ENCODE assay signal across 8 cellular contexts in genomic region chr20:45798935-45799642, GRCh38. TPM values are rescaled to one million over a fixed set of nuclear protein-coding genes. Genes with fewer than 3 reads are reported as not detected.
A peak's percentile ranks its signal among the peaks of the same experiment; 100 is the strongest.
DNase-seq lines count a peak whose midpoint lies in the region; ATAC-seq and TF ChIP-seq lines count a peak whose summit lies in the region.

No MANE protein-coding gene starts in this region.

- H3K9ac ChIP-seq in IMR-90 (ENCODE audit: low read depth, low read length) = no peak overlapping the region
- no peak overlapping the region for H3K9ac ChIP-seq in OCI-LY3 (ENCODE audit: low read length)
- H3K9ac ChIP-seq in neural cell (ENCODE audit: low read length) = no peak overlapping the region

- TF ChIP-seq POLR2A in IMR-90 (IDR thresholded peaks at IDR 0.05; ENCODE audit: low read depth, low read length) (no peak), esophagus muscularis mucosa (IDR thresholded peaks at IDR 0.05; ENCODE audit: low read depth) (no peak)

- H3K9me2 ChIP-seq in neural cell (ENCODE audit: insufficient read depth, low read length) = no peaks in the 10 kb centered on the region

- no peak overlapping the region for H3K27ac ChIP-seq in IMR-90 (ENCODE audit: insufficient read depth, low read length)
- no peak overlapping the region for H3K27ac ChIP-seq in OCI-LY3 (ENCODE audit: low read length)
- H3K27ac ChIP-seq in esophagus muscularis mucosa (replicated peaks in 1 of 4) = peak overlapping the region in 3 of 4 donors; percentile 9 to 30 (median 12)
- no peak overlapping the region for H3K27ac ChIP-seq in neural cell (ENCODE audit: low read length)

- H3K36me3 ChIP-seq in IMR-90 (ENCODE audit: control insufficient read depth, insufficient read depth, low read length) = peaks cover 46% of the 10 kb centered on the region
- H3K36me3 ChIP-seq in OCI-LY3 (replicated peaks; ENCODE audit: low read depth, low read length) = peaks cover 47% of the 10 kb centered on the region
- H3K36me3 ChIP-seq in esophagus muscularis mucosa = peaks cover 53 to 65% (median 64%) of the 10 kb centered on the region in 4 donors
- no peaks in the 10 kb centered on the region for H3K36me3 ChIP-seq in neural cell (ENCODE audit: insufficient read depth, low read length)

- no peak overlapping the region for H3K4me3 Mint-ChIP-seq in type B pancreatic cell

- peaks cover 18% of the 10 kb centered on the region for H3K36me3 Mint-ChIP-seq in type B pancreatic cell

- TF ChIP-seq EP300 in esophagus muscularis mucosa (IDR thresholded peaks at IDR 0.05) = no peak
- no peak for TF ChIP-seq EP300 in neural cell (conservative IDR thresholded peaks at IDR 0.05; ENCODE audit: poor library complexity, severe bottlenecking)

- no peak overlapping the region for H4K8ac ChIP-seq in IMR-90 (ENCODE audit: low read depth in 2 of 2, low read length in 2 of 2)

- peak; percentile 99 for ATAC-seq in IMR-90 (ENCODE audit: low read depth)
- ATAC-seq in GM19455 (IDR thresholded peaks at IDR 0.05; ENCODE audit: unreplicated experiment) = no peak

- H2BK15ac ChIP-seq in IMR-90 (ENCODE audit: low read depth, low read length) = no peak overlapping the region

- H2BK120ac ChIP-seq in IMR-90 (ENCODE audit: low read depth, low read length) = no peak overlapping the region

- 70% methylated on average over 2 of the region's 4 CpGs; no CpG with 5 or more reads in 1 of the 2 experiments for WGBS in IMR-90 (ENCODE audit: extremely low coverage in 2 of 2, insufficient read length in 1 of 2), 2 experiments
- WGBS in esophagus muscularis mucosa = 27% methylated on average over 4 of the region's 4 CpGs

- intact Hi-C loops in IMR-90 (cut with micrococcal nuclease) (loop anchor here (1.0 kb wide), 2 partner anchors 136 to 164 kb away; no protein-coding TSS in a partner anchor), esophagus muscularis mucosa (cut with DNase I) (loop anchor here (10.0 kb wide), 1 partner anchor 136 kb away; the partner anchor contains the start of gene PCIF1)

- no peak overlapping the region for H2BK5ac ChIP-seq in IMR-90 (ENCODE audit: low read depth, low read length, poor library complexity, severe bottlenecking)

- H3K79me1 ChIP-seq in IMR-90 (ENCODE audit: low read depth in 1 of 2, low read length in 2 of 2) = peaks cover 12 to 17% of the 10 kb centered on the region in 2 experiments

- TF ChIP-seq CTCF in IMR-90 (conservative IDR thresholded peaks at IDR 0.05; ENCODE audit: low read depth, low read length) = peak; percentile 73
- TF ChIP-seq CTCF in OCI-LY3 (IDR thresholded peaks at IDR 0.05; ENCODE audit: low read depth, low read length) = peak; percentile 92
- TF ChIP-seq CTCF in esophagus muscularis mucosa (IDR thresholded peaks at IDR 0.05) = peak; percentile 65 to 76 (median 69)
- peak; percentile 69 for TF ChIP-seq CTCF in neural cell (IDR thresholded peaks at IDR 0.05; ENCODE audit: poor library complexity, severe bottlenecking)
- TF ChIP-seq CTCF in type B pancreatic cell (conservative IDR thresholded peaks at IDR 0.05) = peak; percentile 77

- H3K9me1 ChIP-seq in IMR-90 (ENCODE audit: insufficient read depth, low read length) = no peaks in the 10 kb centered on the region

- no peak overlapping the region for H4K5ac ChIP-seq in IMR-90 (ENCODE audit: low read depth, low read length)

- no TSS peak for BruUV-seq in IMR-90 (replicated peaks; lab: Mats Ljungman, UMichigan)

- no peak overlapping the region for H2BK20ac ChIP-seq in IMR-90 (ENCODE audit: low read depth, low read length)

- H3K4me3 ChIP-seq in IMR-90 (ENCODE audit: insufficient read depth, low read depth, low read length) = no peak overlapping the region
- H3K4me3 ChIP-seq in OCI-LY3 (ENCODE audit: low read length) = no peak overlapping the region
- no peak overlapping the region for H3K4me3 ChIP-seq in esophagus muscularis mucosa
- H3K4me3 ChIP-seq in neural cell (ENCODE audit: low read length) = no peak overlapping the region

- H4K20me1 ChIP-seq in IMR-90 (ENCODE audit: insufficient read depth, low read length) = peaks cover 2% of the 10 kb centered on the region; the same call in 1 of the 2 replicates
- H4K20me1 ChIP-seq in OCI-LY3 (ENCODE audit: insufficient read depth, low read length) = peaks cover 3% of the 10 kb centered on the region; the same call in 1 of the 2 replicates
- no peaks in the 10 kb centered on the region for H4K20me1 ChIP-seq in neural cell (ENCODE audit: insufficient read depth)

- H3K18ac ChIP-seq in IMR-90 (ENCODE audit: low read depth, low read length) = no peak overlapping the region

- no peak overlapping the region for H3K4ac ChIP-seq in IMR-90 (ENCODE audit: low read depth, low read length)

- dilution Hi-C loops in IMR-90 (cut with HindIII; ENCODE audit: low sequenced_read_pairs, unreplicated experiment) = no loop called here

- no peaks in the 10 kb centered on the region for H3K27me3 Mint-ChIP-seq in type B pancreatic cell

- H3K23ac ChIP-seq in IMR-90 (ENCODE audit: low read depth, low read length) = no peak overlapping the region

- no peak overlapping the region for H3K4me2 ChIP-seq in IMR-90 (ENCODE audit: low read depth, low read length)
- H3K4me2 ChIP-seq in OCI-LY3 (ENCODE audit: low read length) = no peak overlapping the region
- no peak overlapping the region for H3K4me2 ChIP-seq in neural cell (ENCODE audit: low read length)

- H3K27ac Mint-ChIP-seq in type B pancreatic cell = peak overlapping the region; percentile 4

- H3K79me2 ChIP-seq in OCI-LY3 (ENCODE audit: low read length) (no peaks in the 10 kb centered on the region), neural cell (replicated peaks; ENCODE audit: insufficient read depth, low read length) (no peaks in the 10 kb centered on the region)

- H3K56ac ChIP-seq in IMR-90 (ENCODE audit: extremely low read depth, insufficient read depth, low read length) = no peak overlapping the region

- H2AK9ac ChIP-seq in IMR-90 (replicated peaks; ENCODE audit: low read depth, low read length, poor library complexity) = no peak overlapping the region

- DNase-seq in DMS114 treated with DMSO at 0.1 percent for 48 hours (lab: John Stamatoyannopoulos, UW; ENCODE audit: unreplicated experiment) (peak; percentile 15), IMR-90 (peak; percentile 42), esophagus muscularis mucosa (ENCODE audit: extremely low spot score) (no peak), type B pancreatic cell (ENCODE audit: extremely low spot score, unreplicated experiment) (no peak)
- DNase-seq in activated CD8-positive, alpha-beta memory T cell treated with anti-CD3 and anti-CD28 coated beads, Interleukin-2, amount 50 U/mL, for 48 hours = peak; percentile 67

- peak; percentile 70 for TF ChIP-seq RAD21 in IMR-90 (IDR thresholded peaks at IDR 0.05; ENCODE audit: low read length)
- peak; percentile 66 for TF ChIP-seq RAD21 in neural cell (conservative IDR thresholded peaks at IDR 0.05)

- H3K4me1 Mint-ChIP-seq in type B pancreatic cell (ENCODE audit: unreplicated experiment) = no peaks in the 10 kb centered on the region

- H4K91ac ChIP-seq in IMR-90 (ENCODE audit: insufficient read depth, low read depth, low read length) = no peak overlapping the region

- H3K27me3 ChIP-seq in IMR-90 (ENCODE audit: control insufficient read depth, insufficient read depth, low read length) = no peaks in the 10 kb centered on the region
- H3K27me3 ChIP-seq in OCI-LY3 (ENCODE audit: low read depth, low read length) = no peaks in the 10 kb centered on the region
- no peaks in the 10 kb centered on the region for H3K27me3 ChIP-seq in esophagus muscularis mucosa
- no peaks in the 10 kb centered on the region for H3K27me3 ChIP-seq in neural cell (ENCODE audit: insufficient read depth, low read depth, low read length)

- H3K14ac ChIP-seq in IMR-90 (replicated peaks; ENCODE audit: low read depth, low read length) = no peak overlapping the region

- POLR2A ChIA-PET in IMR-90 (lab: Charles Lee; ENCODE audit: unreplicated experiment) = no interaction called here

- H2AK5ac ChIP-seq in IMR-90 (ENCODE audit: low read depth, low read length) = no peak overlapping the region

- H3K4me1 ChIP-seq in IMR-90 (ENCODE audit: control insufficient read depth, insufficient read depth, low read length) (no peaks in the 10 kb centered on the region), OCI-LY3 (ENCODE audit: low read length) (0 out of 2 replicates have a peak, but pooled peaks cover 4% of the 10 kb centered on the region), esophagus muscularis mucosa (peaks cover 0 to 12% (median 9%) of the 10 kb centered on the region in 4 donors)

- H3K9me3 ChIP-seq in IMR-90 (ENCODE audit: control insufficient read depth, insufficient read depth, low read length) = no peaks in the 10 kb centered on the region
- no peaks in the 10 kb centered on the region for H3K9me3 ChIP-seq in OCI-LY3 (ENCODE audit: insufficient read depth, low read length)
- H3K9me3 ChIP-seq in esophagus muscularis mucosa = no peaks in the 10 kb centered on the region
- H3K9me3 ChIP-seq in neural cell (ENCODE audit: low read length) = no peaks in the 10 kb centered on the region

- CTCF ChIA-PET in IMR-90 (lab: Yijun Ruan, JAX) = interaction anchor here (0.6 to 1.6 kb wide), 7 partner anchors 8 to 231 kb away, joined by 3 to 4 read pairs (median 3); partner anchors contain the start of genes PCIF1 and UBE2C

- no peaks in the 10 kb centered on the region for H3K9me3 Mint-ChIP-seq in type B pancreatic cell

- no peaks in the 10 kb centered on the region for H3F3A ChIP-seq in neural cell (ENCODE audit: insufficient read depth, low read length, poor library complexity, severe bottlenecking)

- in situ Hi-C loops in IMR-90 (cut with MboI; ENCODE audit: low sequenced_read_pairs) = loop anchor here (25.0 kb wide), 3 partner anchors 762 to 1862 kb away; partner anchors contain the start of gene TTPAL

- H2AFZ ChIP-seq in IMR-90 (replicated peaks; ENCODE audit: low read length, poor library complexity) = no peak overlapping the region
- H2AFZ ChIP-seq in OCI-LY3 (ENCODE audit: low read depth, low read length) = no peak overlapping the region
- no peak overlapping the region for H2AFZ ChIP-seq in neural cell (ENCODE audit: low read depth, low read length)

RNA-seq across cellular contexts. Expression of gene DNTTIP1, which starts 7.3 kb away (rescaled TPM):
- total RNA-seq in IMR-90 (2012; rRNA removed) = 17.8 and 19.4 TPM in 2 replicates
- polyA plus RNA-seq in IMR-90 (2012; rRNA removed) = 51.0 and 53.7 TPM in 2 replicates
- polyA plus RNA-seq in IMR-90 (2012; cell fraction: cytosol; rRNA removed) = 54.6 and 56.6 TPM in 2 replicates
- polyA plus RNA-seq in IMR-90 (2012; cell fraction: nucleus; rRNA removed; ENCODE audit: low replicate concordance) = 25.1 and 42.2 TPM in 2 replicates
- 10 to 100 TPM; 28.2 to 35.9 (median 30.6) TPM for total RNA-seq in esophagus muscularis mucosa
- 35.9 and 43.8 TPM in 2 replicates for polyA plus RNA-seq in neural cell
- polyA minus RNA-seq in neural cell = 19.3 and 20.5 TPM in 2 replicates
- 26.5 and 32.9 TPM in 2 replicates for total RNA-seq in type B pancreatic cell (ENCODE audit: low replicate concordance)

RNA-seq across cellular contexts. Expression of gene WFDC3, which starts 7.4 kb away (rescaled TPM):
- 0.18 TPM in 1 of 2 replicates, not detected in the other for total RNA-seq in IMR-90 (2012; rRNA removed)
- polyA plus RNA-seq in IMR-90 (2012; rRNA removed) = 0.87 and 1.4 TPM in 2 replicates
- 0.52 and 2.9 TPM in 2 replicates for polyA plus RNA-seq in IMR-90 (2012; cell fraction: cytosol; rRNA removed)
- polyA plus RNA-seq in IMR-90 (2012; cell fraction: nucleus; rRNA removed; ENCODE audit: low replicate concordance) = 0.23 and 1.6 TPM in 2 replicates
- 1 to 10 TPM in 2 of 4 donors, under 1 TPM in 1, not detected in 1; 0.80 to 3.3 (median 3.2) TPM for total RNA-seq in esophagus muscularis mucosa
- polyA plus RNA-seq in neural cell = not detected in 2 replicates
- not detected in 2 replicates for polyA minus RNA-seq in neural cell
- not detected in 2 replicates for total RNA-seq in type B pancreatic cell (ENCODE audit: low replicate concordance)

RNA-seq across cellular contexts. Expression of gene UBE2C, which starts 13.4 kb away (rescaled TPM):
- total RNA-seq in IMR-90 (2012; rRNA removed) = 43.4 and 43.6 TPM in 2 replicates
- 120 and 124 TPM in 2 replicates for polyA plus RNA-seq in IMR-90 (2012; rRNA removed)
- 90.8 and 151 TPM in 2 replicates for polyA plus RNA-seq in IMR-90 (2012; cell fraction: cytosol; rRNA removed)
- polyA plus RNA-seq in IMR-90 (2012; cell fraction: nucleus; rRNA removed; ENCODE audit: low replicate concordance) = 24.4 and 32.9 TPM in 2 replicates
- total RNA-seq in esophagus muscularis mucosa = 1 to 10 TPM in 1 of 4 donors, under 1 TPM in 2, not detected in 1; 0.83 to 2.7 (median 0.91) TPM
- polyA plus RNA-seq in neural cell = 2.5 and 4.9 TPM in 2 replicates
- polyA minus RNA-seq in neural cell = 1.7 TPM in 2 replicates
- 46.4 and 136 TPM in 2 replicates for total RNA-seq in type B pancreatic cell (ENCODE audit: low replicate concordance)

RNA-seq across cellular contexts. Expression of gene TNNC2, which starts 28.0 kb away (rescaled TPM):
- 0.28 TPM in 1 of 2 replicates, not detected in the other for total RNA-seq in IMR-90 (2012; rRNA removed)
- 0.46 and 0.53 TPM in 2 replicates for polyA plus RNA-seq in IMR-90 (2012; rRNA removed)
- 0.31 and 0.44 TPM in 2 replicates for polyA plus RNA-seq in IMR-90 (2012; cell fraction: cytosol; rRNA removed)
- 1.8 and 4.5 TPM in 2 replicates for polyA plus RNA-seq in IMR-90 (2012; cell fraction: nucleus; rRNA removed; ENCODE audit: low replicate concordance)
- total RNA-seq in esophagus muscularis mucosa = 1 to 10 TPM in 3 of 4 donors, under 1 TPM in 1; 0.46 to 3.1 (median 1.8) TPM
- polyA plus RNA-seq in neural cell = 3.8 TPM in 1 of 2 replicates, not detected in the other
- polyA minus RNA-seq in neural cell = not detected in 2 replicates
- 2.1 TPM in 1 of 2 replicates, not detected in the other for total RNA-seq in type B pancreatic cell (ENCODE audit: low replicate concordance)

RNA-seq across cellular contexts. Expression of gene SNX21, which starts 34.5 kb away (rescaled TPM):
- 10.0 and 11.1 TPM in 2 replicates for total RNA-seq in IMR-90 (2012; rRNA removed)
- 17.9 and 19.2 TPM in 2 replicates for polyA plus RNA-seq in IMR-90 (2012; rRNA removed)
- polyA plus RNA-seq in IMR-90 (2012; cell fraction: cytosol; rRNA removed) = 29.5 and 31.6 TPM in 2 replicates
- 25.5 and 46.9 TPM in 2 replicates for polyA plus RNA-seq in IMR-90 (2012; cell fraction: nucleus; rRNA removed; ENCODE audit: low replicate concordance)
- 10 to 100 TPM; 54.0 to 78.5 (median 63.5) TPM for total RNA-seq in esophagus muscularis mucosa
- 7.2 and 14.8 TPM in 2 replicates for polyA plus RNA-seq in neural cell
- polyA minus RNA-seq in neural cell = 12.4 and 12.7 TPM in 2 replicates
- 12.2 and 16.4 TPM in 2 replicates for total RNA-seq in type B pancreatic cell (ENCODE audit: low replicate concordance)

Comparison
In these comparisons a context has a peak if more than half of its experiments do, and no peak if none do; other contexts are left out.
1. DNase-seq: peak in DMS114 treated with DMSO at 0.1 percent for 48 hours (single experiment), IMR-90 (single experiment) and activated CD8-positive, alpha-beta memory T cell treated with anti-CD3 and anti-CD28 coated beads, Interleukin-2, amount 50 U/mL, for 48 hours (single experiment); none in esophagus muscularis mucosa (single experiment) and type B pancreatic cell (single experiment).
2. H3K27ac ChIP-seq: peak in esophagus muscularis mucosa (3 of 4); none in IMR-90 (single experiment), OCI-LY3 (single experiment) and neural cell (single experiment).
3. RNA of gene UBE2C, which starts 13.4 kb away (total RNA-seq): 46.4 to 136 TPM in type B pancreatic cell and 43.4 to 43.6 TPM in IMR-90; 0.83 to 2.7 TPM in esophagus muscularis mucosa; every median in the first group is over 10 times any median in the second.
4. Peak in every context shown above with its lines, with median percentiles within 50 percentile points of each other: CTCF ChIP-seq.